20 cellular contexts compared by ENCODE assay signal in genomic region chr15:69502470-69503045, GRCh38. TPM values are rescaled to one million over a fixed set of nuclear protein-coding genes. Genes with fewer than 3 reads are reported as not detected.
DNase-seq lines count a peak whose midpoint lies in the region; ATAC-seq and TF ChIP-seq lines count a peak whose summit lies in the region.
"Had no signal": no experiment of that assay in that cellular context is flagged by ENCODE, and none has a peak within 500 bp of the region (broad histone marks: within the 10 kb centered on the region; RNA-seq: fewer than 3 reads in every experiment).

No MANE protein-coding gene starts in this region.

- H3K4me1 ChIP-seq in heart right ventricle (peaks cover 0 to 14% (median 6%) of the 10 kb centered on the region in 9 donors), OCI-LY7 (ENCODE audit: insufficient read depth, low read length, poor library complexity, severe bottlenecking) (no peaks in the 10 kb centered on the region), fibroblast of lung (ENCODE audit: control insufficient read depth, extremely low read depth, insufficient read depth, low read length) (no peaks in the 10 kb centered on the region), smooth muscle cell (ENCODE audit: low read depth) (peaks cover 6% of the 10 kb centered on the region)
- no peaks in the 10 kb centered on the region for H3K4me1 ChIP-seq in naive thymus-derived CD4-positive, alpha-beta T cell (ENCODE audit: control insufficient read depth in 2 of 2, insufficient read depth in 2 of 2, low read length in 2 of 2)

- H3K27me3 ChIP-seq in heart right ventricle (no peaks in the 10 kb centered on the region), fibroblast of lung (ENCODE audit: control insufficient read depth, insufficient read depth, low read length) (no peaks in the 10 kb centered on the region), smooth muscle cell (ENCODE audit: low read depth) (no peaks in the 10 kb centered on the region)
- H3K27me3 ChIP-seq in naive thymus-derived CD4-positive, alpha-beta T cell (ENCODE audit: control insufficient read depth in 2 of 2, insufficient read depth in 2 of 2, low read length in 2 of 2), result no peaks in the 10 kb centered on the region
- H3K27me3 ChIP-seq: gastroesophageal sphincter, MG63 had no signal

- H3K27ac Mint-ChIP-seq in naive thymus-derived CD4-positive, alpha-beta T cell, result no peak overlapping the region
- H3K27ac Mint-ChIP-seq: activated CD8-positive, alpha-beta T cell treated with anti-CD3 and anti-CD28 coated beads for 36 hours had no signal

- BruUV-seq in OCI-LY7 (replicated peaks; lab: Mats Ljungman, UMichigan), result no TSS peak

- WGBS in heart right ventricle, 2 donors, result 82 to 84% methylated on average over 10 of the region's 10 CpGs
- 91% methylated on average over 10 of the region's 10 CpGs for WGBS in smooth muscle cell (ENCODE audit: low lambda C conversion rate)

- H3K27me3 Mint-ChIP-seq in naive thymus-derived CD4-positive, alpha-beta T cell, result no peaks in the 10 kb centered on the region

- no peak for DNase-seq in heart right ventricle
- no peak for DNase-seq in Right ventricle myocardium inferior (ENCODE audit: missing footprints)
- DNase-seq in OCI-LY7 (ENCODE audit: low spot score), result no peak
- DNase-seq in fibroblast of lung (ENCODE audit: low read depth in 2 of 2), result no peak
- no peak for DNase-seq in smooth muscle cell (lab: John Stamatoyannopoulos, UW; ENCODE audit: unreplicated experiment)
- DNase-seq in naive thymus-derived CD4-positive, alpha-beta T cell, result no peak
- no peak for DNase-seq in AG08395 (ENCODE audit: low spot score)
- DNase-seq: activated CD8-positive, alpha-beta T cell treated with anti-CD3 and anti-CD28 coated beads for 36 hours; EL; MG63; naive B cell; NCI-H1930; NCI-H510A treated with DMSO at 0.1 percent for 48 hours; PC-9; stimulated activated CD4-positive, alpha-beta T cell treated with anti-CD3 and anti-CD28 coated beads, Interleukin-15, amount 100 ng/mL, for 24 hours; stimulated activated naive CD8-positive, alpha-beta T cell treated with anti-CD3 and anti-CD28 coated beads, Interleukin-15, Interleukin-2, amounts not matched to agents 100 U/mL and 50 U/mL, for 24 hours had no signal

- H3K4me1 Mint-ChIP-seq in naive thymus-derived CD4-positive, alpha-beta T cell, result peaks cover 0 to 15% (median 0%) of the 10 kb centered on the region in 7 donors
- H3K4me1 Mint-ChIP-seq: naive B cell had no signal

- H3K4me2 ChIP-seq in OCI-LY7 (ENCODE audit: low read length) (no peak overlapping the region), fibroblast of lung (ENCODE audit: extremely low read depth, insufficient read depth, low read length) (no peak overlapping the region), smooth muscle cell (no peak overlapping the region)
- H3K4me2 ChIP-seq: PC-9 had no signal

- intact Hi-C loops in heart right ventricle (cut with DNase I) (no loop called here), Right ventricle myocardium inferior (cut with DNase I) (no loop called here), OCI-LY7 (cut with micrococcal nuclease; ENCODE audit: unreplicated experiment) (no loop called here)
- intact Hi-C loops in naive thymus-derived CD4-positive, alpha-beta T cell (cut with micrococcal nuclease), result no loop called here

- H3K36me3 ChIP-seq in heart right ventricle (no peaks in the 10 kb centered on the region), OCI-LY7 (ENCODE audit: insufficient read depth, low read length) (no peaks in the 10 kb centered on the region), fibroblast of lung (ENCODE audit: control insufficient read depth, insufficient read depth, low read length) (no peaks in the 10 kb centered on the region), smooth muscle cell (ENCODE audit: low read depth) (no peaks in the 10 kb centered on the region)
- H3K36me3 ChIP-seq in naive thymus-derived CD4-positive, alpha-beta T cell (ENCODE audit: control insufficient read depth in 2 of 3, insufficient read depth in 3 of 3, low read length in 3 of 3), result no peaks in the 10 kb centered on the region
- H3K36me3 ChIP-seq: gastroesophageal sphincter, MG63 had no signal

- H3K9ac ChIP-seq in fibroblast of lung (ENCODE audit: insufficient read depth, low read length), result no peak overlapping the region
- H3K9ac ChIP-seq in smooth muscle cell (ENCODE audit: low read depth), result no peak overlapping the region

- H3F3A ChIP-seq in smooth muscle cell (ENCODE audit: low read depth), result no peaks in the 10 kb centered on the region

- H3K9me3 ChIP-seq in heart right ventricle, result no peaks in the 10 kb centered on the region
- no peaks in the 10 kb centered on the region for H3K9me3 ChIP-seq in OCI-LY7 (ENCODE audit: low read length)
- H3K9me3 ChIP-seq in fibroblast of lung (ENCODE audit: control insufficient read depth, insufficient read depth, low read depth, low read length), result no peaks in the 10 kb centered on the region
- no peaks in the 10 kb centered on the region for H3K9me3 ChIP-seq in smooth muscle cell (replicated peaks; ENCODE audit: low read depth)
- no peaks in the 10 kb centered on the region for H3K9me3 ChIP-seq in naive thymus-derived CD4-positive, alpha-beta T cell (ENCODE audit: control insufficient read depth in 2 of 3, low read length in 3 of 3)
- H3K9me3 ChIP-seq: gastroesophageal sphincter, MG63 had no signal

- H3K9me3 Mint-ChIP-seq in naive thymus-derived CD4-positive, alpha-beta T cell, result no peaks in the 10 kb centered on the region
- H3K9me3 Mint-ChIP-seq: activated CD8-positive, alpha-beta T cell treated with anti-CD3 and anti-CD28 coated beads for 36 hours; central memory CD8-positive, alpha-beta T cell; naive B cell had no signal

- no peak for ATAC-seq in heart right ventricle
- no peak for ATAC-seq in Right ventricle myocardium inferior
- no peak for ATAC-seq in HG03175 (IDR thresholded peaks at IDR 0.05; ENCODE audit: unreplicated experiment)
- no peak for ATAC-seq in naive thymus-derived CD4-positive, alpha-beta T cell
- ATAC-seq: activated CD8-positive, alpha-beta T cell treated with anti-CD3 and anti-CD28 coated beads for 36 hours; gastroesophageal sphincter; stimulated activated naive CD8-positive, alpha-beta T cell treated with anti-CD3 and anti-CD28 coated beads, Interleukin-15, Interleukin-2, amounts not matched to agents 100 U/mL and 50 U/mL, for 24 hours had no signal

- CTCF ChIA-PET in OCI-LY7 (lab: Charles Lee; ENCODE audit: unreplicated experiment), result no interaction called here
- CTCF ChIA-PET in naive thymus-derived CD4-positive, alpha-beta T cell (lab: Charles Lee), result no interaction called here

- no peaks in the 10 kb centered on the region for H3K36me3 Mint-ChIP-seq in naive thymus-derived CD4-positive, alpha-beta T cell
- H3K36me3 Mint-ChIP-seq: naive B cell had no signal

- POLR2A ChIA-PET in OCI-LY7 (lab: Charles Lee), result interaction anchor here (0.6 to 0.7 kb wide), 3 partner anchors 10 to 122 kb away, joined by 3 read pairs; no protein-coding TSS in a partner anchor
- POLR2A ChIA-PET in naive thymus-derived CD4-positive, alpha-beta T cell (lab: Charles Lee), result no interaction called here

- H3K9me2 ChIP-seq in OCI-LY7 (ENCODE audit: insufficient read depth, low read length), result no peaks in the 10 kb centered on the region

- H3K79me2 ChIP-seq in OCI-LY7 (ENCODE audit: insufficient read depth, low read depth, low read length) (no peaks in the 10 kb centered on the region), fibroblast of lung (ENCODE audit: control insufficient read depth, insufficient read depth, low read length) (no peaks in the 10 kb centered on the region), smooth muscle cell (ENCODE audit: low read depth) (no peaks in the 10 kb centered on the region)

- no peaks in the 10 kb centered on the region for H4K20me1 ChIP-seq in OCI-LY7 (ENCODE audit: insufficient read depth, low read length)
- H4K20me1 ChIP-seq in fibroblast of lung (ENCODE audit: control insufficient read depth, extremely low read depth, insufficient read depth, low read length), result no peaks in the 10 kb centered on the region
- no peaks in the 10 kb centered on the region for H4K20me1 ChIP-seq in smooth muscle cell (ENCODE audit: low read depth)

- H3K4me3 ChIP-seq in heart right ventricle, result no peak overlapping the region
- no peak overlapping the region for H3K4me3 ChIP-seq in OCI-LY7 (ENCODE audit: low read depth, low read length, poor library complexity, severe bottlenecking)
- no peak overlapping the region for H3K4me3 ChIP-seq in fibroblast of lung (replicated peaks in 1 of 4; ENCODE audit: control extremely low read depth in 1 of 4, insufficient read depth in 1 of 4, low read depth in 3 of 4, low read length in 4 of 4)
- no peak overlapping the region for H3K4me3 ChIP-seq in smooth muscle cell
- no peak overlapping the region for H3K4me3 ChIP-seq in naive thymus-derived CD4-positive, alpha-beta T cell (ENCODE audit: low read length)
- H3K4me3 ChIP-seq: gastroesophageal sphincter, lung, MG63, PC-9 had no signal

- H2AFZ ChIP-seq in OCI-LY7 (ENCODE audit: low read length) (no peak overlapping the region), fibroblast of lung (ENCODE audit: low read length) (no peak overlapping the region), smooth muscle cell (ENCODE audit: low read depth) (no peak overlapping the region)
- H2AFZ ChIP-seq: PC-9 had no signal

- H3K4me3 Mint-ChIP-seq in naive thymus-derived CD4-positive, alpha-beta T cell, result no peak overlapping the region
- H3K4me3 Mint-ChIP-seq: activated CD8-positive, alpha-beta T cell treated with anti-CD3 and anti-CD28 coated beads for 36 hours; central memory CD8-positive, alpha-beta T cell; naive B cell had no signal

- no peak overlapping the region for H3K27ac ChIP-seq in heart right ventricle
- no peak overlapping the region for H3K27ac ChIP-seq in OCI-LY7 (ENCODE audit: low read depth, low read length, poor library complexity, severe bottlenecking)
- no peak overlapping the region for H3K27ac ChIP-seq in fibroblast of lung (ENCODE audit: insufficient read depth, low read length)
- H3K27ac ChIP-seq in smooth muscle cell (ENCODE audit: low read depth), result no peak overlapping the region
- no peak overlapping the region for H3K27ac ChIP-seq in naive thymus-derived CD4-positive, alpha-beta T cell (ENCODE audit: low read depth, low read length)
- H3K27ac ChIP-seq: gastroesophageal sphincter, PC-9 had no signal

- TF ChIP-seq CTCF in heart right ventricle (IDR thresholded peaks at IDR 0.05) (peak in 5 of 9 donors; percentile 13 to 38 (median 20)), OCI-LY7 (conservative IDR thresholded peaks at IDR 0.05; ENCODE audit: low read length) (peak; percentile 60), fibroblast of lung (conservative IDR thresholded peaks at IDR 0.05 in 1 of 2, IDR thresholded peaks at IDR 0.05 in 1 of 2; ENCODE audit: low read depth in 1 of 2, low read length in 2 of 2) (peak; percentile 9 to 11), smooth muscle cell (IDR thresholded peaks at IDR 0.05; ENCODE audit: borderline replicate concordance, insufficient read depth, poor library complexity, severe bottlenecking) (peak; percentile 11)

RNA-seq across cellular contexts. Expression of gene RPLP1, which starts 49.9 kb away (rescaled TPM):
- total RNA-seq in heart right ventricle (1,000 to 10,000 TPM; 1,068 to 1,464 (median 1,266) TPM), Right ventricle myocardium inferior (1,256 TPM), OCI-LY7 (2022) (2,251 and 2,407 TPM in 2 replicates), fibroblast of lung (74.7 and 82.4 TPM in 2 replicates), smooth muscle cell (321 and 375 TPM in 2 replicates)
- polyA plus RNA-seq in heart right ventricle (1,000 to 10,000 TPM; 1,192 to 2,100 TPM), fibroblast of lung (621 and 633 TPM in 2 replicates), smooth muscle cell (1,155 and 1,251 TPM in 2 replicates)
- 469 and 889 TPM in 2 replicates for total RNA-seq in OCI-LY7 (2014; rRNA removed; shearing (Covaris generic))
- 2,184 and 2,401 TPM in 2 replicates for polyA plus RNA-seq in fibroblast of lung (2012)
- 489 and 632 TPM in 2 replicates for polyA minus RNA-seq in fibroblast of lung (ENCODE audit: low replicate concordance)
- 1,000 to 10,000 TPM; 1,719 to 2,941 (median 2,467) TPM for total RNA-seq in naive thymus-derived CD4-positive, alpha-beta T cell
- 1,000 to 10,000 TPM; 2,508 to 3,527 TPM for polyA plus RNA-seq in naive thymus-derived CD4-positive, alpha-beta T cell

Comparison
In these comparisons a context has a peak if more than half of its experiments do, and no peak if none do; other contexts are left out.
1. CTCF ChIP-seq: peak in every context shown above with its lines; median percentile 60 in OCI-LY7; 20 in heart right ventricle; 11 in smooth muscle cell; 10 in fibroblast of lung.